ENCODE assay signal across 8 cellular contexts in genomic region chr12:1692221-1692620, GRCh38. TPM values are rescaled to one million over a fixed set of nuclear protein-coding genes. Genes with fewer than 3 reads are reported as not detected.
DNase-seq lines count a peak whose midpoint lies in the region; ATAC-seq, FAIRE-seq and TF ChIP-seq lines count a peak whose summit lies in the region.

No MANE protein-coding gene starts in this region.

- H3K9me3 Mint-ChIP-seq in HFFc6, result no peaks in the 10 kb centered on the region

- no peak for FAIRE-seq in GM12878 (lab: Jason Lieb, UNC)

- POLR2A ChIA-PET in AG04450 (lab: Yijun Ruan, JAX), result interaction anchor here (0.6 to 1.5 kb wide), 3 partner anchors 26 to 78 kb away, joined by 3 read pairs; no protein-coding TSS in a partner anchor
- POLR2A ChIA-PET in GM12878 (lab: Charles Lee), result interaction anchor here (0.5 to 1.0 kb wide), 2 partner anchors 51 to 138 kb away, joined by 3 to 4 read pairs; no protein-coding TSS in a partner anchor

- H3K79me2 ChIP-seq in GM12878 (ENCODE audit: control insufficient read depth, insufficient read depth, low read length), result peaks cover 62% of the 10 kb centered on the region

- H4K20me1 ChIP-seq in GM12878 (ENCODE audit: control insufficient read depth, insufficient read depth), result no peaks in the 10 kb centered on the region

- WGBS in GM12878 (ENCODE audit: insufficient coverage, insufficient replicate concordance, low lambda C conversion rate, missing lambda C conversion rate), result 23% methylated on average over 4 of the region's 4 CpGs

- CTCF ChIA-PET in AG04450 (lab: Charles Lee) (interaction anchor here (1.7 kb wide), 1 partner anchor 99 kb away, joined by 8 read pairs; no protein-coding TSS in a partner anchor), GM12878 (lab: Yijun Ruan, JAX) (interaction anchor here (0.7 to 1.6 kb wide), 4 partner anchors 16 to 99 kb away, joined by 3 to 4 read pairs (median 4); no protein-coding TSS in a partner anchor)

- H3K27me3 ChIP-seq in AG04450 (ENCODE audit: control insufficient read depth, insufficient read depth, low read length) (no peaks in the 10 kb centered on the region), GM12878 (replicated peaks in 1 of 2; ENCODE audit: control insufficient read depth in 2 of 2, insufficient read depth in 2 of 2, low read length in 1 of 2) (no peaks in the 10 kb centered on the region), mucosa of stomach (ENCODE audit: control insufficient read depth, insufficient read depth, low read length) (no peaks in the 10 kb centered on the region)

- H2AFZ ChIP-seq in GM12878 (ENCODE audit: control insufficient read depth, low read depth, low read length), result no peak overlapping the region

- intact Hi-C loops in GM12878 (cut with micrococcal nuclease; ENCODE audit: unreplicated experiment), result loop anchor here (5.0 kb wide), 1 partner anchor 55 kb away; no protein-coding TSS in a partner anchor

- in situ Hi-C loops in GM12878 (cut with MboI), result no loop called here

- RAD21 ChIA-PET in GM12878 (lab: Charles Lee; ENCODE audit: unreplicated experiment), result interaction anchor here (0.6 kb wide), 1 partner anchor 86 kb away, joined by 3 read pairs; no protein-coding TSS in a partner anchor

- TF ChIP-seq RAD21 in GM12878 (IDR thresholded peaks at IDR 0.05; ENCODE audit: insufficient read depth, low read depth, low read length), result no peak

- no peak for TF ChIP-seq POLR2A in GM12878 (IDR thresholded peaks at IDR 0.05; ENCODE audit: low read depth, low read length)

- peak overlapping the region; percentile 52 for H3K4me2 ChIP-seq in GM12878 (ENCODE audit: control insufficient read depth, insufficient read depth)

- TSS peak; percentile 76 for BruUV-seq in GM12878 (replicated peaks; lab: Mats Ljungman, UMichigan)

- H3K4me3 ChIP-seq in AG04450 (ENCODE audit: low read depth, low read length), result peak overlapping the region; percentile 86
- H3K4me3 ChIP-seq in GM12878, result peak overlapping the region; percentile 93
- peak overlapping the region; percentile 82 for H3K4me3 ChIP-seq in mucosa of stomach (ENCODE audit: low read length)

- H3K27ac Mint-ChIP-seq in HFFc6, result peak overlapping the region; percentile 99

- peak overlapping the region; percentile 97 for H3K4me3 Mint-ChIP-seq in HFFc6

- peaks cover 4% of the 10 kb centered on the region; the same call in 1 of the 2 replicates for H3K36me3 Mint-ChIP-seq in HFFc6 (ENCODE audit: low read depth)

- no peak for DNase-seq in AG04450 (ENCODE audit: low read depth, low spot score)
- DNase-seq in HFFc6, result no peak
- no peak for DNase-seq in GM12878 (ENCODE audit: low read depth, low spot score)
- DNase-seq in NK-92 treated with Interleukin-12 subunit alpha and Interleukin-12 subunit beta, amount 100 ng/mL, for 24 hours (lab: John Stamatoyannopoulos, UW), result no peak

- TF ChIP-seq EP300 in GM12878 (IDR thresholded peaks at IDR 0.05; ENCODE audit: borderline replicate concordance in 1 of 2, control insufficient read depth in 1 of 2, low read depth in 2 of 2, low read length in 2 of 2), result no peak

- TF ChIP-seq CTCF in AG04450 (IDR thresholded peaks at IDR 0.05; ENCODE audit: low read depth, low read length) (no peak), HFFc6 (IDR thresholded peaks at IDR 0.05) (no peak), GM12878 (IDR thresholded peaks at IDR 0.05 in 2 of 3, conservative IDR thresholded peaks at IDR 0.05 in 1 of 3; ENCODE audit: control insufficient read depth in 2 of 3, extremely low read depth in 1 of 3, insufficient read depth in 1 of 3, low read depth in 3 of 3, low read length in 3 of 3) (no peak)

- H3K9ac ChIP-seq in GM12878 (ENCODE audit: control insufficient read depth, insufficient read depth, low read length), result no peak overlapping the region; the same call in 1 of the 2 replicates
- H3K9ac ChIP-seq in mucosa of stomach (ENCODE audit: low read length), result peak overlapping the region; percentile 95

- H3K27ac ChIP-seq in AG04450 (ENCODE audit: low read depth, low read length), result no peak overlapping the region
- H3K27ac ChIP-seq in GM12878 (ENCODE audit: control insufficient read depth, insufficient read depth), result no peak overlapping the region

- peaks cover 5% of the 10 kb centered on the region; the same call in 1 of the 2 replicates for H3K4me1 ChIP-seq in GM12878 (ENCODE audit: control insufficient read depth, insufficient read depth, low read length)
- peaks cover 21% of the 10 kb centered on the region for H3K4me1 ChIP-seq in mucosa of stomach (ENCODE audit: control insufficient read depth, insufficient read depth, low read length)

- no peaks in the 10 kb centered on the region; the same call in 1 of the 2 replicates for H3K9me3 ChIP-seq in AG04450 (ENCODE audit: control insufficient read depth, insufficient read depth, low read length)
- no peaks in the 10 kb centered on the region for H3K9me3 ChIP-seq in GM12878 (replicated peaks; ENCODE audit: control insufficient read depth, insufficient read depth, low read length)
- no peaks in the 10 kb centered on the region for H3K9me3 ChIP-seq in mucosa of stomach (ENCODE audit: control insufficient read depth, low read length)

- H3K36me3 ChIP-seq in GM12878 (ENCODE audit: control insufficient read depth in 2 of 2, insufficient read depth in 2 of 2, low read length in 1 of 2) (no peaks in the 10 kb centered on the region), mucosa of stomach (ENCODE audit: control insufficient read depth, insufficient read depth, low read length) (no peaks in the 10 kb centered on the region)

- ATAC-seq in GM12878 (no peak), HG02571 (IDR thresholded peaks at IDR 0.05; ENCODE audit: unreplicated experiment) (no peak), HG02973 (IDR thresholded peaks at IDR 0.05; ENCODE audit: unreplicated experiment) (no peak), HG03520 (IDR thresholded peaks at IDR 0.05; ENCODE audit: unreplicated experiment) (no peak)

- no peaks in the 10 kb centered on the region; the same call in 1 of the 2 replicates for H3K27me3 Mint-ChIP-seq in HFFc6 (ENCODE audit: insufficient read depth)

- peaks cover 53% of the 10 kb centered on the region for H3K4me1 Mint-ChIP-seq in HFFc6 (ENCODE audit: low read depth)

- SMC1A ChIA-PET in GM12878 (lab: Charles Lee; ENCODE audit: uncharacterized antibody, unreplicated experiment), result interaction anchor here (0.6 to 1.6 kb wide), 7 partner anchors 11 to 100 kb away, joined by 3 to 6 read pairs (median 3); no protein-coding TSS in a partner anchor

TF ChIP-seq in GM12878, 131 proteins besides CTCF, POLR2A, EP300 and RAD21 (continues in another document):
- TF ChIP-seq SREBF2 (IDR thresholded peaks at IDR 0.05; ENCODE audit: low read length) (no peak), ZSCAN29 (IDR thresholded peaks at IDR 0.05) (no peak), HCFC1 (IDR thresholded peaks at IDR 0.05; ENCODE audit: low read length) (no peak), SMC3 (IDR thresholded peaks at IDR 0.05; ENCODE audit: borderline replicate concordance, low read length) (no peak), LARP7 (IDR thresholded peaks at IDR 0.05) (no peak), NR2C2 (IDR thresholded peaks at IDR 0.05; ENCODE audit: borderline replicate concordance, control insufficient read depth, insufficient read length, low read depth) (no peak), SIN3A (IDR thresholded peaks at IDR 0.05; ENCODE audit: low read depth, low read length) (no peak), RCOR1 (conservative IDR thresholded peaks at IDR 0.05; ENCODE audit: low read depth, low read length) (no peak), ZZZ3 (IDR thresholded peaks at IDR 0.05; ENCODE audit: control insufficient read depth, insufficient read length, low read depth) (no peak), BCLAF1 (IDR thresholded peaks at IDR 0.05) (no peak), TBL1XR1 (IDR thresholded peaks at IDR 0.05; ENCODE audit: low read depth, low read length) (no peak)

RNA-seq across cellular contexts. Expression of gene ADIPOR2, which starts 1.4 kb away (rescaled TPM):
- polyA plus RNA-seq in AG04450 (2011; rRNA removed), result 37.9 and 39.5 TPM in 2 replicates
- polyA minus RNA-seq in AG04450 (2011; rRNA and poly(A)+ RNA removed), result 24.0 and 31.4 TPM in 2 replicates
- 10 to 100 TPM; 38.9 to 50.1 (median 44.9) TPM for total RNA-seq in HFFc6 (2021; fragmentation: NEBNext Ultra II Directional; extraction: Animal tissue kit (Norgen Biotek cat#: 25700))
- 71.1 and 80.0 TPM in 2 replicates for total RNA-seq in GM12878 (2013; cell fraction: nucleolus; rRNA removed)
- 32.4 and 36.4 TPM in 2 replicates for total RNA-seq in GM12878 (2014; rRNA removed)
- 51.5 and 52.1 TPM in 2 replicates for total RNA-seq in GM12878 (2014; rRNA removed; fragmentation: Illumina TruSeq; extraction: Trizol)
- total RNA-seq in GM12878 (2021), result 56.7 and 65.0 TPM in 2 replicates
- polyA plus RNA-seq in GM12878 (2011; ENCODE audit: low read depth), result 24.0 TPM
- 55.5 and 68.1 TPM in 2 replicates for polyA plus RNA-seq in GM12878 (2011; rRNA removed)
- 32.4 and 37.7 TPM in 2 replicates for polyA plus RNA-seq in GM12878 (2011; cell fraction: cytosol; rRNA removed)
- polyA plus RNA-seq in GM12878 (2011; cell fraction: nucleus; rRNA removed), result 22.6 and 26.6 TPM in 2 replicates
- 25.8 and 31.8 TPM in 2 replicates for polyA plus RNA-seq in GM12878 (2012)
- 57.6 and 71.9 TPM in 2 replicates for polyA plus RNA-seq in GM12878 (2014; fragmentation: Illumina TruSeq; extraction: Trizol)
- polyA plus RNA-seq in GM12878 (2014; fragmentation: Nextera tagmentation; extraction: Ambion mirVana), result 10 to 100 TPM; 15.4 to 18.2 TPM
- polyA plus RNA-seq in GM12878 (2014; rRNA removed), result 34.5 and 43.5 TPM in 2 replicates
- polyA plus RNA-seq in GM12878 (2016; fragmentation: Nextera tagmentation; extraction: Ambion mirVana), result 10 to 100 TPM in 1 of 2 experiments, 1 to 10 TPM in 1; 8.6 to 10.3 TPM
- 47.2 and 50.3 TPM in 2 replicates for polyA minus RNA-seq in GM12878 (2011; rRNA and poly(A)+ RNA removed)
- 15.9 and 16.9 TPM in 2 replicates for polyA minus RNA-seq in GM12878 (2011; cell fraction: cytosol; rRNA and poly(A)+ RNA removed)
- 16.0 and 26.6 TPM in 2 replicates for polyA minus RNA-seq in GM12878 (2011; cell fraction: nucleus; rRNA and poly(A)+ RNA removed)
